1 cellular context compared by ENCODE assay signal in the genomic region with DNA sequence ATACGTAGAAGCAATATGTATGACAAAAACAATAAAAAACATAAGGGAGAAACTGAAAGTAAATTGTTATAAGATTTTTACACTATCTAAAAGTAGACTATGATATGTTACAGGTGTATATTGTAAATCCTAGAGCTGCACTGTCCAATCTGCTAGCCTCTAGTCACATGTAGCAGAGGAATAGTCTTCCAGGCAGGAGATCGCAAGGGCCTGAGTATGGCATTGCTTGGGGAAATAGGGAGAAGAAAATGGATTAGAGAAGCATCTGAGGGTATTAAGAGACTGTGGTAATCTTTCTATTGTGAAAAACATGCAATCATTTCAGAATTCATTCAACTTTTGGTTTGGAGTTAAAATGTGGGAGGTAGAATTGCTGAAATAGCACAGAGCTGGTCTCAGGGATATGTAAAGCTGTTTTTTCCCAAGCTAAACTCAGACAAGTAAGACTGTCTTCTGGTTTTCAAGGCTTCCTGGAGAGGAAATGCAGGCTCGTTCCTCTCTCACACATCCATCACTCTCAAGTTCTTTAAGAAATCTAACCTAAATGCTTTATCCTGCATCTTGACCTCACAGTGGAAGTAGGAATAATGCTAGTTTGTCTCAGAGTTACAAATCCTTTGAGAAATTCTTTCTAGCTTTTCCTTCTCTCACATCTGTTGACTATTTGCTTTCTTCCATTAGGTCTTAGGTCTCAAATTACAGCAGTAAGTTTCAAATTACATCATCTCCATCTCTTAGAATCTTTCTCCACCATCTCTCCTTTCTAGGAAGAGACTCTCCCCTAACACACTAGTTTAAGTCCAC.
TF ChIP-seq lines count a peak whose summit lies in the region.

No MANE protein-coding gene starts in this region.

TF ChIP-seq in H1, 55 proteins besides CTCF, POLR2A, EP300 and RAD21:
- TF ChIP-seq SP4 (IDR thresholded peaks at IDR 0.05; ENCODE audit: low read length) (no peak), SIRT6 (IDR thresholded peaks at IDR 0.05; ENCODE audit: low read length) (no peak), SIX5 (IDR thresholded peaks at IDR 0.05; ENCODE audit: low read depth, low read length) (peak; percentile 61), GTF2F1 (IDR thresholded peaks at IDR 0.05; ENCODE audit: borderline replicate concordance, low read depth, low read length) (no peak), RBBP5 (IDR thresholded peaks at IDR 0.05; ENCODE audit: borderline replicate concordance, low read depth, low read length) (peak; percentile 70; the same call in 1 of the 2 replicates), TBP (IDR thresholded peaks at IDR 0.05; ENCODE audit: low read depth, low read length) (no peak), SIN3A (conservative IDR thresholded peaks at IDR 0.05 in 1 of 2, IDR thresholded peaks at IDR 0.05 in 1 of 2; ENCODE audit: low read depth in 1 of 2, low read length in 2 of 2) (no peak), BACH1 (IDR thresholded peaks at IDR 0.05; ENCODE audit: low read length) (no peak), CBX5 (IDR thresholded peaks at IDR 0.05; ENCODE audit: low read depth, low read length) (no peak), TAF1 (IDR thresholded peaks at IDR 0.05; ENCODE audit: low read depth, low read length) (0 out of 2 replicates have a peak, but pooled peaks have one; percentile 17)
